ENCODE assay signal across 8 cellular contexts in genomic region chr16:17369441-17369951, GRCh38.
A peak's percentile ranks its signal among the peaks of the same experiment; 100 is the strongest.
DNase-seq lines count a peak whose midpoint lies in the region; ATAC-seq and TF ChIP-seq lines count a peak whose summit lies in the region.

No MANE protein-coding gene starts in this region.

- DNase-seq in HL-60 (ENCODE audit: low read depth in 1 of 2, low spot score in 1 of 2): peak; percentile 92 to 94
- DNase-seq in activated CD8-positive, alpha-beta T cell treated with anti-CD3 and anti-CD28 coated beads for 36 hours: peak; percentile 79
- DNase-seq in germinal center (ENCODE audit: low spot score): peak; percentile 74
- peak in 2 of 3 donors; percentile 30 to 37 for DNase-seq in stimulated activated CD4-positive, alpha-beta T cell treated with anti-CD3 and anti-CD28 coated beads, Interleukin-12 subunit alpha, Interleukin-12 subunit beta, amount 100 ng/mL, for 48 hours (ENCODE audit: low read depth in 2 of 3, low spot score in 1 of 3)
- DNase-seq in HT-29 (ENCODE audit: low spot score): no peak
- no peak for DNase-seq in NCI-H187 treated with DMSO at 0.1 percent for 48 hours (lab: John Stamatoyannopoulos, UW)
- no peak for DNase-seq in NCI-H345 treated with DMSO at 0.1 percent for 48 hours (lab: John Stamatoyannopoulos, UW; ENCODE audit: unreplicated experiment)

- H3K36me3 Mint-ChIP-seq in activated CD8-positive, alpha-beta T cell treated with anti-CD3 and anti-CD28 coated beads for 36 hours (ENCODE audit: low read depth): peaks cover 9% of the 10 kb centered on the region

- H3K9me3 Mint-ChIP-seq in activated CD8-positive, alpha-beta T cell treated with anti-CD3 and anti-CD28 coated beads for 36 hours: peaks cover 2% of the 10 kb centered on the region

- CTCF ChIA-PET in activated CD8-positive, alpha-beta T cell treated with anti-CD3 and anti-CD28 coated beads for 36 hours (lab: Charles Lee): interaction anchor here (1.0 to 3.8 kb wide), 6 partner anchors 10 to 98 kb away, joined by 3 to 10 read pairs (median 4); no protein-coding TSS in a partner anchor

- no peak for TF ChIP-seq CTCF in HL-60 (IDR thresholded peaks at IDR 0.05; ENCODE audit: insufficient read depth, low read length)
- no peak for TF ChIP-seq CTCF in activated CD8-positive, alpha-beta T cell treated with anti-CD3 and anti-CD28 coated beads for 36 hours (IDR thresholded peaks at IDR 0.05)

- intact Hi-C loops in activated CD8-positive, alpha-beta T cell treated with anti-CD3 and anti-CD28 coated beads for 36 hours (cut with micrococcal nuclease): loop anchor here (10.0 kb wide), 1 partner anchor 95 kb away; no protein-coding TSS in a partner anchor

- no peaks in the 10 kb centered on the region for H3K27me3 ChIP-seq in HL-60 (ENCODE audit: insufficient read depth, poor library complexity, severe bottlenecking)

- peak; percentile 40 for TF ChIP-seq POLR2A in GM15510 (IDR thresholded peaks at IDR 0.05; ENCODE audit: borderline replicate concordance, extremely low read depth, insufficient read length)

- H3K4me1 Mint-ChIP-seq in activated CD8-positive, alpha-beta T cell treated with anti-CD3 and anti-CD28 coated beads for 36 hours (ENCODE audit: low read depth): peaks cover 85% of the 10 kb centered on the region

- H3K4me3 ChIP-seq in HL-60 (replicated peaks; ENCODE audit: insufficient read depth, low read length): peak overlapping the region; percentile 8; the same call in 1 of the 2 replicates

- peak; percentile 83 for ATAC-seq in activated CD8-positive, alpha-beta T cell treated with anti-CD3 and anti-CD28 coated beads for 36 hours

- H3K4me3 Mint-ChIP-seq in activated CD8-positive, alpha-beta T cell treated with anti-CD3 and anti-CD28 coated beads for 36 hours: peak overlapping the region; percentile 91

- H3K27ac Mint-ChIP-seq in activated CD8-positive, alpha-beta T cell treated with anti-CD3 and anti-CD28 coated beads for 36 hours: peak overlapping the region; percentile 99

- POLR2A ChIA-PET in activated CD8-positive, alpha-beta T cell treated with anti-CD3 and anti-CD28 coated beads for 36 hours (lab: Charles Lee): interaction anchor here (0.8 to 3.0 kb wide), 11 partner anchors 9 to 51 kb away, joined by 3 to 11 read pairs (median 4); no protein-coding TSS in a partner anchor

- peak overlapping the region; percentile 83 for H3K27ac ChIP-seq in HL-60 (replicated peaks)

- H3K27me3 Mint-ChIP-seq in activated CD8-positive, alpha-beta T cell treated with anti-CD3 and anti-CD28 coated beads for 36 hours: no peaks in the 10 kb centered on the region

Comparison
In these comparisons a context has a peak if more than half of its experiments do, and no peak if none do; other contexts are left out.
1. DNase-seq: peak in HL-60 (2 of 2), activated CD8-positive, alpha-beta T cell treated with anti-CD3 and anti-CD28 coated beads for 36 hours (single experiment), germinal center (single experiment) and stimulated activated CD4-positive, alpha-beta T cell treated with anti-CD3 and anti-CD28 coated beads, Interleukin-12 subunit alpha, Interleukin-12 subunit beta, amount 100 ng/mL, for 48 hours (2 of 3); none in HT-29 (single experiment), NCI-H187 treated with DMSO at 0.1 percent for 48 hours (single experiment) and NCI-H345 treated with DMSO at 0.1 percent for 48 hours (single experiment).